Comparison of ENCODE assay signal across 16 cellular contexts in the genomic region with DNA sequence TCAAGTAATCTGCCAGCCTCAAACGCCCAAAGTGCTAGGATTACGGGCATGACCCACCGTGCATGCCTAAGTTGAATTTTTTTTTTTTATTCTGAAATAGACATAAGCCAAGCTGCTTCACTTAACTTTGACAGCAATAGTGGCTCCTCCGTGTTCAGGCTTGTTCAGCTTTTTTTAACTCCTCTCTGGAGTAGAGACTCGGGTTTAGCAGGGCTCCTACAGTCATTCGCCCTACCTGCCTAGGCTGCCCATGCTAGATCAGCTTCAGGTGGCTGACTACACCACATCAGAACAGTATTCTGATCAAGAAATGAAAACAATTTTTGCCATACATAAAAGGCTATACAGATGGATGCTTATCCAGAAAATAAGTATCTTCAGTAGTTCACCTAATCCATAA. TPM values are rescaled to one million over a fixed set of nuclear protein-coding genes. Genes with fewer than 3 reads are reported as not detected.
DNase-seq lines count a peak whose midpoint lies in the region; ATAC-seq lines count a peak whose summit lies in the region.
"Had no signal": no experiment of that assay in that cellular context is flagged by ENCODE, and none has a peak within 500 bp of the region (broad histone marks: within the 10 kb centered on the region; RNA-seq: fewer than 3 reads in every experiment).

No MANE protein-coding gene starts in this region.

- ATAC-seq in stimulated activated naive CD8-positive, alpha-beta T cell treated with anti-CD3 and anti-CD28 coated beads, Interleukin-15, Interleukin-2, amounts not matched to agents 100 U/mL and 50 U/mL, for 24 hours = no peak
- ATAC-seq in GM21528 (IDR thresholded peaks at IDR 0.05; ENCODE audit: low FRiP score, unreplicated experiment) = no peak

- DNase-seq in stimulated activated naive CD8-positive, alpha-beta T cell treated with anti-CD3 and anti-CD28 coated beads, Interleukin-15, Interleukin-2, amounts not matched to agents 100 U/mL and 50 U/mL, for 24 hours = no peak
- no peak for DNase-seq in activated naive CD8-positive, alpha-beta T cell treated with anti-CD3 and anti-CD28 coated beads for 36 hours
- DNase-seq in immature natural killer cell = no peak
- DNase-seq in C1 segment of cervical spinal cord (lab: John Stamatoyannopoulos, UW) = no peak
- no peak for DNase-seq in amygdala (lab: John Stamatoyannopoulos, UW)
- DNase-seq in NCI-H1436 treated with DMSO at 0.1 percent for 48 hours (lab: John Stamatoyannopoulos, UW) = no peak
- DNase-seq: activated CD4-positive, alpha-beta T cell treated with anti-CD3 and anti-CD28 coated beads, Interleukin-2, amount 50 U/mL, for 4 hours; dorsolateral prefrontal cortex; kidney; NCI-H1417 treated with DMSO at 0.1 percent for 48 hours; NCI-H526 treated with DMSO at 0.1 percent for 48 hours; stimulated activated CD4-positive, alpha-beta T cell treated with anti-CD3 and anti-CD28 coated beads, Interleukin-1b, Interleukin-23, amount 100 ng/mL, for 48 hours had no signal

- H3K4me3 Mint-ChIP-seq in stimulated activated naive CD8-positive, alpha-beta T cell treated with anti-CD3 and anti-CD28 coated beads, Interleukin-15, Interleukin-2, amounts not matched to agents 100 ng/mL and 50 ng/mL, for 24 hours = peak overlapping the region; percentile 26
- H3K4me3 Mint-ChIP-seq in activated naive CD8-positive, alpha-beta T cell treated with anti-CD3 and anti-CD28 coated beads for 36 hours = peak overlapping the region; percentile 45
- H3K4me3 Mint-ChIP-seq in immature natural killer cell = peak overlapping the region in 4 of 5 donors; percentile 7 to 51 (median 42)
- H3K4me3 Mint-ChIP-seq: B cell had no signal

- H3K27me3 Mint-ChIP-seq in stimulated activated naive CD8-positive, alpha-beta T cell treated with anti-CD3 and anti-CD28 coated beads, Interleukin-15, Interleukin-2, amounts not matched to agents 100 ng/mL and 50 ng/mL, for 24 hours = no peaks in the 10 kb centered on the region
- H3K27me3 Mint-ChIP-seq in activated naive CD8-positive, alpha-beta T cell treated with anti-CD3 and anti-CD28 coated beads for 36 hours = no peaks in the 10 kb centered on the region
- H3K27me3 Mint-ChIP-seq in immature natural killer cell (ENCODE audit: low read depth in 3 of 3) = no peaks in the 10 kb centered on the region
- H3K27me3 Mint-ChIP-seq: B cell, IgD-negative memory B cell had no signal

- H3K36me3 Mint-ChIP-seq in stimulated activated naive CD8-positive, alpha-beta T cell treated with anti-CD3 and anti-CD28 coated beads, Interleukin-15, Interleukin-2, amounts not matched to agents 100 ng/mL and 50 ng/mL, for 24 hours (ENCODE audit: low read depth) = peaks cover 7% of the 10 kb centered on the region
- H3K36me3 Mint-ChIP-seq in activated naive CD8-positive, alpha-beta T cell treated with anti-CD3 and anti-CD28 coated beads for 36 hours = peaks cover 12% of the 10 kb centered on the region
- H3K36me3 Mint-ChIP-seq in immature natural killer cell = peaks cover 0 to under 1% (median 0%) of the 10 kb centered on the region in 3 donors

- no peaks in the 10 kb centered on the region for H3K9me3 Mint-ChIP-seq in stimulated activated naive CD8-positive, alpha-beta T cell treated with anti-CD3 and anti-CD28 coated beads, Interleukin-15, Interleukin-2, amounts not matched to agents 100 ng/mL and 50 ng/mL, for 24 hours
- H3K9me3 Mint-ChIP-seq in activated naive CD8-positive, alpha-beta T cell treated with anti-CD3 and anti-CD28 coated beads for 36 hours = no peaks in the 10 kb centered on the region
- no peaks in the 10 kb centered on the region for H3K9me3 Mint-ChIP-seq in immature natural killer cell
- H3K9me3 Mint-ChIP-seq: IgD-negative memory B cell had no signal

- H3K27ac Mint-ChIP-seq in stimulated activated naive CD8-positive, alpha-beta T cell treated with anti-CD3 and anti-CD28 coated beads, Interleukin-15, Interleukin-2, amounts not matched to agents 100 ng/mL and 50 ng/mL, for 24 hours = peak overlapping the region; percentile 75
- peak overlapping the region; percentile 80 for H3K27ac Mint-ChIP-seq in activated naive CD8-positive, alpha-beta T cell treated with anti-CD3 and anti-CD28 coated beads for 36 hours
- peak overlapping the region; percentile 1 to 75 (median 29) for H3K27ac Mint-ChIP-seq in immature natural killer cell
- H3K27ac Mint-ChIP-seq: B cell had no signal

- H3K4me1 Mint-ChIP-seq in stimulated activated naive CD8-positive, alpha-beta T cell treated with anti-CD3 and anti-CD28 coated beads, Interleukin-15, Interleukin-2, amounts not matched to agents 100 ng/mL and 50 ng/mL, for 24 hours (ENCODE audit: low read depth) = peaks cover 62% of the 10 kb centered on the region
- peaks cover 47% of the 10 kb centered on the region for H3K4me1 Mint-ChIP-seq in activated naive CD8-positive, alpha-beta T cell treated with anti-CD3 and anti-CD28 coated beads for 36 hours
- H3K4me1 Mint-ChIP-seq in immature natural killer cell = peaks cover 60 to 75% of the 10 kb centered on the region in 2 donors

RNA-seq across cellular contexts. Expression of a gene that starts 14.7 kb away (rescaled TPM):
- 10 to 100 TPM; 30.1 to 30.6 TPM for total RNA-seq in activated naive CD8-positive, alpha-beta T cell treated with anti-CD3 and anti-CD28 coated beads for 36 hours
- 10 to 100 TPM; 28.3 to 77.9 (median 34.2) TPM for polyA plus RNA-seq in immature natural killer cell

RNA-seq across cellular contexts. Expression of a gene that starts 15.1 kb away (rescaled TPM):
- total RNA-seq in activated naive CD8-positive, alpha-beta T cell treated with anti-CD3 and anti-CD28 coated beads for 36 hours = 10 to 100 TPM; 29.4 to 29.5 TPM
- 10 to 100 TPM; 38.8 to 60.1 (median 50.5) TPM for polyA plus RNA-seq in immature natural killer cell

RNA-seq across cellular contexts. Expression of a gene that starts 54.0 kb away (rescaled TPM):
- 10 to 100 TPM; 23.3 to 25.4 TPM for total RNA-seq in activated naive CD8-positive, alpha-beta T cell treated with anti-CD3 and anti-CD28 coated beads for 36 hours
- 10 to 100 TPM in 2 of 3 donors, 1 to 10 TPM in 1; 6.0 to 21.1 (median 16.5) TPM for polyA plus RNA-seq in immature natural killer cell

Comparison
In these comparisons a context has a peak if more than half of its experiments do, and no peak if none do; other contexts are left out.
1. H3K27ac Mint-ChIP-seq: peak in every context shown above with its lines; median percentile 80 in activated naive CD8-positive, alpha-beta T cell treated with anti-CD3 and anti-CD28 coated beads for 36 hours; 75 in stimulated activated naive CD8-positive, alpha-beta T cell treated with anti-CD3 and anti-CD28 coated beads, Interleukin-15, Interleukin-2, amounts not matched to agents 100 ng/mL and 50 ng/mL, for 24 hours; 29 in immature natural killer cell.